Comparison of ENCODE assay signal across 18 cellular contexts in genomic region chr5:94776167-94776566, GRCh38.
A peak's percentile ranks its signal among the peaks of the same experiment; 100 is the strongest.
DNase-seq lines count a peak whose midpoint lies in the region; ATAC-seq, FAIRE-seq and TF ChIP-seq lines count a peak whose summit lies in the region.
"Had no signal": no experiment of that assay in that cellular context is flagged by ENCODE, and none has a peak within 500 bp of the region (broad histone marks: within the 10 kb centered on the region; RNA-seq: fewer than 3 reads in every experiment).

No MANE protein-coding gene starts in this region.

- H3K4me1 ChIP-seq in A673 (ENCODE audit: insufficient read depth, low read length, poor library complexity, severe bottlenecking), result peaks cover 4% of the 10 kb centered on the region
- H3K4me1 ChIP-seq: right atrium auricular region, testis had no signal

- no peaks in the 10 kb centered on the region for H3K9me3 ChIP-seq in A673 (ENCODE audit: low read depth, low read length, poor library complexity, severe bottlenecking)
- H3K9me3 ChIP-seq: right atrium auricular region, testis had no signal

- CTCF ChIA-PET in A673 (lab: Charles Lee), result no interaction called here

- intact Hi-C loops in A673 (cut with micrococcal nuclease; ENCODE audit: unreplicated experiment), result no loop called here

- POLR2A ChIA-PET in A673 (lab: Charles Lee; ENCODE audit: low non-redundant PET), result no interaction called here

- no peak overlapping the region for H3K27ac ChIP-seq in A673 (ENCODE audit: low read depth, low read length, poor library complexity, severe bottlenecking)
- H3K27ac ChIP-seq: right atrium auricular region, testis had no signal

- no peak overlapping the region for H3K4me3 ChIP-seq in A673 (ENCODE audit: low read depth, low read length, poor library complexity, severe bottlenecking)
- H3K4me3 ChIP-seq: GM23338, right atrium auricular region, testis had no signal

- H3K36me3 ChIP-seq in A673 (ENCODE audit: insufficient read depth, low read length, poor library complexity, severe bottlenecking), result no peaks in the 10 kb centered on the region
- H3K36me3 ChIP-seq: right atrium auricular region had no signal

- no peaks in the 10 kb centered on the region for H3K27me3 ChIP-seq in A673 (replicated peaks; ENCODE audit: insufficient read depth, low read depth, low read length, poor library complexity)
- H3K27me3 ChIP-seq: right atrium auricular region, testis had no signal

- no TSS peak for BruUV-seq in A673 (replicated peaks; lab: Mats Ljungman, UMichigan)

- peak; percentile 12 for DNase-seq in A673 (ENCODE audit: low spot score)
- peak; percentile 20 for DNase-seq in EL
- peak; percentile 80 for DNase-seq in NCI-H524 treated with DMSO at 0.1 percent for 48 hours (lab: John Stamatoyannopoulos, UW)
- DNase-seq in cerebellum (ENCODE audit: low spot score), result peak; percentile 6
- no peak for DNase-seq in activated CD4-positive, CD25-positive, alpha-beta regulatory T cell (lab: John Stamatoyannopoulos, UW)
- no peak for DNase-seq in urothelium cell line (ENCODE audit: low spot score)
- DNase-seq: activated CD4-positive, alpha-beta T cell treated with anti-CD3 and anti-CD28 coated beads, Interleukin-2, amount 50 U/mL, for 1 hour; activated CD8-positive, alpha-beta memory T cell treated with anti-CD3 and anti-CD28 coated beads, Interleukin-2, amount 50 U/mL, for 4 hours; CD4-positive, alpha-beta T cell; hippocampal formation; NCI-H1417 treated with DMSO at 0.1 percent for 48 hours; testis had no signal

- no peak for FAIRE-seq in urothelium cell line (lab: Jason Lieb, UNC)
- FAIRE-seq: GM18507, keratinocyte had no signal

- ATAC-seq in HG03565 (IDR thresholded peaks at IDR 0.05; ENCODE audit: unreplicated experiment) (no peak), HG03108 (IDR thresholded peaks at IDR 0.05; ENCODE audit: unreplicated experiment) (no peak)
- ATAC-seq: GM23338 had no signal

- TF ChIP-seq CTCF in A673 (conservative IDR thresholded peaks at IDR 0.05; ENCODE audit: low read depth, low read length), result no peak

Comparison
In these comparisons a context has a peak if more than half of its experiments do, and no peak if none do; other contexts are left out.
1. DNase-seq: peak in A673 (single experiment), EL (single experiment), NCI-H524 treated with DMSO at 0.1 percent for 48 hours (single experiment) and cerebellum (single experiment); none in activated CD4-positive, CD25-positive, alpha-beta regulatory T cell (0 of 4) and urothelium cell line (single experiment).